In the genomic region with DNA sequence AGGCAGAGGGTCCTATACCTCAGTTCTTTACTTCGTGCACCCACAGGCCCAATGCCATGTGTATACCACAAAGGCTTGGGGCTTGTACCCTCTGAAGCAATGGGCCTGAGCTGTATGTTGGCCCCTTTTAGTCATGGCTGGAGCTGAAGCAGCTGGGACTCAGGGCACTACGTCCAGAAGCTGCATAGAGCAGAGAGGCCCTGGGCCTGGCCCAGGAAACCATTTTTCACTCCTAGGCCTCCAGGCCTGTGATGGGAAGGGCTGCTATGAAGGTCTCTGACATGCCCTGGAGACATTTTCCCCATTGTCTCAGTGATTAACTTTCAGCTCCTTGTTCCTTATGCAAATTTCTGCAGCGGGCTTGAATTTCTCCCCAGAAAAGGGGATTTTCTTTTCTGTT, we compare ENCODE assay signal across 1 cellular context.
TF ChIP-seq lines count a peak whose summit lies in the region.

No MANE protein-coding gene starts in this region.

TF ChIP-seq in HEK293, 187 proteins besides CTCF, POLR2A, EP300 and RAD21 (continued from another document):
- TF ChIP-seq ZNF701 (tag by site-specific recombination; IDR thresholded peaks at IDR 0.05) (no peak), ZNF146 (tag by site-specific recombination; IDR thresholded peaks at IDR 0.05) (no peak), ZNF585B (tag by site-specific recombination; IDR thresholded peaks at IDR 0.05) (peak; percentile 94)
